In the genomic region with DNA sequence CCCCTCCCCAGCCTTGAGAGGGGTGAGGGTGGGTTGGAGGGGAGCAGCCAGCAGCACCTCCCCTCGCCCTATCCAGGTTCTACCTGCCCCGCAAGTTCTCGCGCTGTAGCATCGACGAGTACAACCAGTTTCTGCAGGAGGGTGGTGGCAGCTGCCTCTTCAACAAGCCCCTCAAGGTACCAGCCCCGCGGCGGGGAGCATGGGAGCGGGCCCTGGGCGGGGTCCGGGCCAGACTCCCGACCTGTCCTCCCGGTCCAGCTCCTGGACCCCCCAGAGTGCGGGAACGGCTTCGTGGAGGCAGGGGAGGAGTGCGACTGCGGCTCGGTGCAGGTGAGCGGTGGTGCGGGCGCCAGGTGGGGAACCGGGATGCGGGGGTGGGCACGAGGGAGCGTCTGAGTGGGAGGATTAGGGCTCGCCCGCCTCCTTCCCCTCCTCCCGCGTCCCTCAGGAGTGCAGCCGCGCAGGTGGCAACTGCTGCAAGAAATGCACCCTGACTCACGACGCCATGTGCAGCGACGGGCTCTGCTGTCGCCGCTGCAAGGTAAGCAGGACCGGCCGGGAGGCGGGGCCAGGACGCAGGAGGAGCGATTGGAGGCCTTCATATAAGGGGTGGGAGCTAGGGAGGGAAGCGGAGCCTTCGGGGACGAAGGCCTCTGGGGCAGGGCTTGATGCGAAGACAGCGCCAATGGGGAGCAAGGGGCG, we compare ENCODE assay signal across 8 cellular contexts. TPM values are rescaled to one million over a fixed set of nuclear protein-coding genes. Genes with fewer than 3 reads are reported as not detected.
DNase-seq lines count a peak whose midpoint lies in the region; ATAC-seq, FAIRE-seq and TF ChIP-seq lines count a peak whose summit lies in the region.

No MANE protein-coding gene starts in this region.

- TF ChIP-seq EP300 in gastroesophageal sphincter (IDR thresholded peaks at IDR 0.05) = no peak

- ATAC-seq in gastroesophageal sphincter = peak; percentile 96

- peak; percentile 23 for FAIRE-seq in H54 (lab: Jason Lieb, UNC)

- H3K36me3 ChIP-seq in gastroesophageal sphincter (no peaks in the 10 kb centered on the region), testis (ENCODE audit: low read depth, missing control alignments) (no peaks in the 10 kb centered on the region)

- H3K4me3 ChIP-seq in gastroesophageal sphincter (peak overlapping the region; percentile 29 to 66), testis (peak overlapping the region; percentile 37 to 59)

- no peak for TF ChIP-seq CTCF in gastroesophageal sphincter (IDR thresholded peaks at IDR 0.05)
- TF ChIP-seq CTCF in testis (IDR thresholded peaks at IDR 0.05) = peak in 1 of 3 experiments; percentile 9

- H3K27ac ChIP-seq in gastroesophageal sphincter = peak overlapping the region in 3 of 4 donors; percentile 37 to 82 (median 77)
- no peak overlapping the region for H3K27ac ChIP-seq in testis

- intact Hi-C loops in testis (cut with DNase I; ENCODE audit: low total_unique reads) = loop anchor here (5.0 to 10.0 kb wide), 3 partner anchors 87 to 350 kb away; no protein-coding TSS in a partner anchor

- DNase-seq in ELR (ENCODE audit: low read depth) (peak; percentile 100), H54 (ENCODE audit: insufficient read length, low spot score) (peak; percentile 99), M059J (ENCODE audit: low read depth) (peak; percentile 98), nucleus accumbens (lab: John Stamatoyannopoulos, UW) (peak in 54 of 56 donors; percentile 48 to 98 (median 92)), testis (peak; percentile 97)
- peak; percentile 86 to 97 (median 90) for DNase-seq in activated naive CD4-positive, alpha-beta T cell (lab: John Stamatoyannopoulos, UW)

- TF ChIP-seq POLR2A in H54 (IDR thresholded peaks at IDR 0.05; ENCODE audit: low read depth, low read length) (peak; percentile 22; the same call in 1 of the 2 replicates), Raji (IDR thresholded peaks at IDR 0.05; ENCODE audit: insufficient read depth, low read depth, low read length) (peak; percentile 93), gastroesophageal sphincter (IDR thresholded peaks at IDR 0.05) (no peak), testis (IDR thresholded peaks at IDR 0.05) (no peak)

- H3K9me3 ChIP-seq in gastroesophageal sphincter = no peaks in the 10 kb centered on the region
- no peaks in the 10 kb centered on the region for H3K9me3 ChIP-seq in testis

- H3K27me3 ChIP-seq in gastroesophageal sphincter (peaks cover 42% of the 10 kb centered on the region), testis (no peaks in the 10 kb centered on the region)

- peaks cover 0 to 37% (median 16%) of the 10 kb centered on the region in 3 donors for H3K4me1 ChIP-seq in gastroesophageal sphincter
- H3K4me1 ChIP-seq in testis = peaks cover 6% of the 10 kb centered on the region

- WGBS in gastroesophageal sphincter (ENCODE audit: low coverage in 1 of 2), 2 donors = 0% methylated on average over 1 to 6 of the region's 50 CpGs
- 0% methylated on average over 18 to 49 of the region's 50 CpGs for WGBS in testis, 2 donors

RNA-seq across cellular contexts. Expression of a gene that starts 16.5 kb away (rescaled TPM):
- 0.12 TPM in 1 of 2 replicates, not detected in the other for total RNA-seq in M059J (2014; rRNA removed; shearing (Covaris generic))
- total RNA-seq in gastroesophageal sphincter (1 to 10 TPM in 3 of 4 donors, under 1 TPM in 1; 0.10 to 4.2 (median 1.3) TPM), testis (1 to 10 TPM; 7.6 TPM)
- polyA plus RNA-seq in testis (ENCODE audit: insufficient read depth, low read depth, low replicate concordance) = 4.9 TPM

RNA-seq across cellular contexts. Expression of a gene that starts 54.8 kb away (rescaled TPM):
- total RNA-seq in M059J (2014; rRNA removed; shearing (Covaris generic)) = 7.6 and 19.5 TPM in 2 replicates
- total RNA-seq in gastroesophageal sphincter (10 to 100 TPM; 28.2 to 78.3 (median 44.5) TPM), testis (10 to 100 TPM; 16.9 to 21.0 TPM)
- polyA plus RNA-seq in testis (ENCODE audit: insufficient read depth, low read depth, low replicate concordance) = 19.3 TPM

Comparison
In these comparisons a context has a peak if more than half of its experiments do, and no peak if none do; other contexts are left out.
1. POLR2A ChIP-seq: peak in H54 (single experiment) and Raji (single experiment); none in gastroesophageal sphincter (0 of 2) and testis (single experiment).
2. H3K27ac ChIP-seq: peak in gastroesophageal sphincter (3 of 4); none in testis (0 of 2).
3. Peak in every context shown above with its lines, with median percentiles within 50 percentile points of each other: DNase-seq.